1 cellular context compared by ENCODE assay signal in the genomic region with DNA sequence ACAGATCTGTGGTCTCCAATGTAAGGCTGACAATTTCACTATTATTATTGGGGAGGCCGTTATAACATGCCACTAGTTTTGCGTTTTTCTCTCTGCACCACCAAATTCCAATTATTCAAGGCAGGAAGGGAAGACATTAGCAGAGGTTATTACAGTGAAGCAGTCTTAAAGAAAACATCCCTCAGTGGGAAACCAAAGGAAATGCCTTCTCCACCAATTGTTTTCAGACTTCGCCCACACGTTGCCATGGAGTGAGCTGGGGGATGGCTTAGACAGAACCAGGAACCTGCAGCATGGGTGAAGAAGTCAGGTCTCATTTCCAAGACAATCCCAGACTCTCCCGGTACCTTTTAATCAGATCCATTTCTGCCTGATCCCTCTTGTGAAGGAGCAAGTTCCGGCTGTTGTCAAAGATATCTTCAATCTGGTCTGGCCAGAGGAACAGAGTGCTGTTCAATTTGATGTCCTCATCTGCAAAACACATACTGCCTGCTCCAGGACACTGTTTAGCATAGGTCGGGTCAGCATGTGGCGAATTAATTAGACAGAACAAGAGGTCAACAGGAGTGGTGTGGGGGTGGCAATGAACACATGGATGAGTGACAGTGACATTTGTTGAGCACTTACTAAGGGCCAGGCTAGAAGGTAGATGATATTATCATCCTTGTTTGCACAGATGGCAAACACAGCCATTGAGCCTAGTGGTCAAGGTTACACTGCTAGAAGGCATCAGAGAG.
TF ChIP-seq lines count a peak whose summit lies in the region.

No MANE protein-coding gene starts in this region.

TF ChIP-seq in IMR-90, 13 proteins besides CTCF, POLR2A, EP300 and RAD21 (continued from another document):
- no peak for TF ChIP-seq RCOR1 (IDR thresholded peaks at IDR 0.05; ENCODE audit: insufficient replicate concordance, low read length)
- TF ChIP-seq, protein P1, sequence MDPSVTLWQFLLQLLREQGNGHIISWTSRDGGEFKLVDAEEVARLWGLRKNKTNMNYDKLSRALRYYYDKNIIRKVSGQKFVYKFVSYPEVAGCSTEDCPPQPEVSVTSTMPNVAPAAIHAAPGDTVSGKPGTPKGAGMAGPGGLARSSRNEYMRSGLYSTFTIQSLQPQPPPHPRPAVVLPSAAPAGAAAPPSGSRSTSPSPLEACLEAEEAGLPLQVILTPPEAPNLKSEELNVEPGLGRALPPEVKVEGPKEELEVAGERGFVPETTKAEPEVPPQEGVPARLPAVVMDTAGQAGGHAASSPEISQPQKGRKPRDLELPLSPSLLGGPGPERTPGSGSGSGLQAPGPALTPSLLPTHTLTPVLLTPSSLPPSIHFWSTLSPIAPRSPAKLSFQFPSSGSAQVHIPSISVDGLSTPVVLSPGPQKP (IDR thresholded peaks at IDR 0.05; ENCODE audit: borderline replicate concordance, low read depth, low read length): no peak
- TF ChIP-seq MAZ (IDR thresholded peaks at IDR 0.05; ENCODE audit: borderline replicate concordance, low read depth, low read length): no peak
- no peak for TF ChIP-seq CHD1 (IDR thresholded peaks at IDR 0.05; ENCODE audit: low read depth, low read length)
- TF ChIP-seq RFX5 (IDR thresholded peaks at IDR 0.05; ENCODE audit: low read depth, low read length): no peak
- no peak for TF ChIP-seq BHLHE40 (IDR thresholded peaks at IDR 0.05; ENCODE audit: low read depth, low read length)
- TF ChIP-seq NFE2L2 (IDR thresholded peaks at IDR 0.05; ENCODE audit: low read depth, low read length): no peak
